ENCODE assay signal across 8 cellular contexts in genomic region chr3:156816091-156816793, GRCh38. TPM values are rescaled to one million over a fixed set of nuclear protein-coding genes. Genes with fewer than 3 reads are reported as not detected.
DNase-seq lines count a peak whose midpoint lies in the region; ATAC-seq, FAIRE-seq and TF ChIP-seq lines count a peak whose summit lies in the region.

No MANE protein-coding gene starts in this region.

- H3K27ac ChIP-seq in dorsolateral prefrontal cortex (peak overlapping the region in 52 of 59 donors; percentile 2 to 88 (median 68)), mesenchymal stem cell (ENCODE audit: low read length, poor library complexity, severe bottlenecking) (peak overlapping the region; percentile 60)

- peak overlapping the region; percentile 9 to 81 for H2BK12ac ChIP-seq in mesenchymal stem cell (ENCODE audit: low read length in 2 of 2)

- H3K14ac ChIP-seq in mesenchymal stem cell (ENCODE audit: low read length in 2 of 2), result peak overlapping the region in 1 of 2 experiments; percentile 96

- peak overlapping the region; percentile 81 for H2AFZ ChIP-seq in mesenchymal stem cell (ENCODE audit: low read depth, low read length)

- H3K36me3 ChIP-seq in mesenchymal stem cell (ENCODE audit: control insufficient read depth in 1 of 2, insufficient read depth in 2 of 2, low read depth in 1 of 2, low read length in 2 of 2), result no peaks in the 10 kb centered on the region

- peak overlapping the region; percentile 90 for H4K91ac ChIP-seq in mesenchymal stem cell (ENCODE audit: low read length)

- intact Hi-C loops in dorsolateral prefrontal cortex (cut with DNase I), result loop anchor here in 1 of 2 donors (2.0 kb wide), 1 partner anchor 141 kb away; the partner anchor contains the start of gene TIPARP

- peak overlapping the region; percentile 91 for H3K9ac ChIP-seq in mesenchymal stem cell (ENCODE audit: low read length)

- peak overlapping the region; percentile 90 for H3K4me2 ChIP-seq in mesenchymal stem cell (ENCODE audit: low read length, poor library complexity, severe bottlenecking)

- peak overlapping the region; percentile 82 for H4K8ac ChIP-seq in mesenchymal stem cell (ENCODE audit: low read length)

- H3K23ac ChIP-seq in mesenchymal stem cell (ENCODE audit: low read length in 2 of 2), result peak overlapping the region in 1 of 2 experiments; percentile 78

- H2BK120ac ChIP-seq in mesenchymal stem cell (ENCODE audit: low read depth, low read length), result peak overlapping the region; percentile 69

- H2AK5ac ChIP-seq in mesenchymal stem cell (ENCODE audit: low read length, severe bottlenecking), result no peak overlapping the region

- H2BK15ac ChIP-seq in mesenchymal stem cell (ENCODE audit: low read depth, poor library complexity, severe bottlenecking), result peak overlapping the region; percentile 68

- H3K27me3 ChIP-seq in dorsolateral prefrontal cortex (peaks cover 0 to 6% (median 0%) of the 10 kb centered on the region in 45 donors), mesenchymal stem cell (ENCODE audit: control insufficient read depth in 1 of 2, insufficient read depth in 1 of 2, low read length in 2 of 2) (no peaks in the 10 kb centered on the region)

- no peak for TF ChIP-seq CTCF in AG10803 (conservative IDR thresholded peaks at IDR 0.05; ENCODE audit: low read length)
- peak in 1 of 56 donors; percentile 7 for TF ChIP-seq CTCF in dorsolateral prefrontal cortex (IDR thresholded peaks at IDR 0.05 in 54 of 56, conservative IDR thresholded peaks at IDR 0.05 in 2 of 56; ENCODE audit: low read depth in 1 of 56, partially characterized antibody in 56 of 56)

- peaks cover 11% of the 10 kb centered on the region for H3K4me1 ChIP-seq in mesenchymal stem cell (ENCODE audit: control insufficient read depth, insufficient read depth, low read depth, low read length)

- no peaks in the 10 kb centered on the region for H3K27me3 Mint-ChIP-seq in stimulated activated naive CD8-positive, alpha-beta T cell treated with anti-CD3 and anti-CD28 coated beads, Interleukin-15, amount 100 ng/mL, for 72 hours

- H3K9me3 Mint-ChIP-seq in stimulated activated naive CD8-positive, alpha-beta T cell treated with anti-CD3 and anti-CD28 coated beads, Interleukin-15, amount 100 ng/mL, for 72 hours, result no peaks in the 10 kb centered on the region

- peak; percentile 53 for FAIRE-seq in GM19239 (lab: Jason Lieb, UNC)

- H3K9me3 ChIP-seq in mesenchymal stem cell (ENCODE audit: control insufficient read depth, low read length), result no peaks in the 10 kb centered on the region

- H3K4me3 ChIP-seq in AG10803 (ENCODE audit: low read length) (peak overlapping the region; percentile 48), dorsolateral prefrontal cortex (peak overlapping the region; percentile 37 to 82 (median 68)), mesenchymal stem cell (ENCODE audit: insufficient read depth in 1 of 2, low read depth in 1 of 2, low read length in 2 of 2) (peak overlapping the region; percentile 58 to 78)

- H3K4me1 Mint-ChIP-seq in stimulated activated naive CD8-positive, alpha-beta T cell treated with anti-CD3 and anti-CD28 coated beads, Interleukin-15, amount 100 ng/mL, for 72 hours, result peaks cover 58% of the 10 kb centered on the region

- peak overlapping the region; percentile 65 to 83 for H3K18ac ChIP-seq in mesenchymal stem cell (ENCODE audit: low read depth in 1 of 2, low read length in 2 of 2)

- H3K4me3 Mint-ChIP-seq in stimulated activated naive CD8-positive, alpha-beta T cell treated with anti-CD3 and anti-CD28 coated beads, Interleukin-15, amount 100 ng/mL, for 72 hours, result peak overlapping the region; percentile 79 to 92

- H2BK5ac ChIP-seq in mesenchymal stem cell (ENCODE audit: low read depth, low read length, poor library complexity, severe bottlenecking), result peak overlapping the region; percentile 92

- peak overlapping the region; percentile 92 to 100 for H3K27ac Mint-ChIP-seq in stimulated activated naive CD8-positive, alpha-beta T cell treated with anti-CD3 and anti-CD28 coated beads, Interleukin-15, amount 100 ng/mL, for 72 hours

- ATAC-seq in HG03342 (IDR thresholded peaks at IDR 0.05; ENCODE audit: unreplicated experiment), result peak; percentile 15
- peak; percentile 66 for ATAC-seq in stimulated activated naive CD8-positive, alpha-beta T cell treated with anti-CD3 and anti-CD28 coated beads, Interleukin-15, amount 100 ng/mL, for 72 hours

- H3K4ac ChIP-seq in mesenchymal stem cell (ENCODE audit: low read depth in 1 of 2, low read length in 2 of 2), result peak overlapping the region; percentile 29 to 99

- WGBS in mesenchymal stem cell, result 3% methylated on average over 71 of the region's 74 CpGs

- H3K79me1 ChIP-seq in mesenchymal stem cell (replicated peaks; ENCODE audit: low read length, poor library complexity, severe bottlenecking), result peaks cover 4% of the 10 kb centered on the region

- DNase-seq in AG10803 (ENCODE audit: low read depth) (peak; percentile 82), GM19239 (ENCODE audit: insufficient read length, low spot score) (no peak), dorsolateral prefrontal cortex (peak in 2 of 10 donors; percentile 9 to 51), mesenchymal stem cell (peak; percentile 94), NCI-H1694 treated with DMSO at 0.1 percent for 48 hours (lab: John Stamatoyannopoulos, UW) (no peak)
- peak; percentile 20 for DNase-seq in activated CD4-positive, alpha-beta T cell treated with anti-CD3 and anti-CD28 coated beads for 1 hour
- DNase-seq in stimulated activated naive CD8-positive, alpha-beta T cell treated with anti-CD3 and anti-CD28 coated beads, Interleukin-15, amount 100 ng/mL, for 72 hours, result peak; percentile 42 to 64

RNA-seq across cellular contexts. Expression of gene LEKR1, which starts 9.9 kb away (rescaled TPM):
- 1 to 10 TPM in 77 of 120 experiments, under 1 TPM in 37, not detected in 6; 0.25 to 7.8 (median 1.3) TPM for total RNA-seq in dorsolateral prefrontal cortex
- 0.12 TPM for polyA plus RNA-seq in mesenchymal stem cell (2013, experiment 1 of 2)
- 0.23 TPM for polyA plus RNA-seq in mesenchymal stem cell (2013, experiment 2 of 2)

Comparison
In these comparisons a context has a peak if more than half of its experiments do, and no peak if none do; other contexts are left out.
1. DNase-seq: peak in AG10803 (single experiment), activated CD4-positive, alpha-beta T cell treated with anti-CD3 and anti-CD28 coated beads for 1 hour (single experiment), mesenchymal stem cell (single experiment) and stimulated activated naive CD8-positive, alpha-beta T cell treated with anti-CD3 and anti-CD28 coated beads, Interleukin-15, amount 100 ng/mL, for 72 hours (2 of 2); none in GM19239 (single experiment) and NCI-H1694 treated with DMSO at 0.1 percent for 48 hours (single experiment).
2. Peak in every context shown above with its lines, with median percentiles within 50 percentile points of each other: H3K4me3 ChIP-seq.